1 cellular context compared by ENCODE assay signal in genomic region chr9:122912964-122913673, GRCh38.
TF ChIP-seq lines count a peak whose summit lies in the region.

TSS of gene ZBTB6 (minus strand) at chr9:122913323. CDS start at chr9:122912072, 1,251 bp downstream.

TF ChIP-seq in HepG2, 621 proteins besides CTCF, POLR2A, EP300 and RAD21 (continued from another document and continues in another):
- peak; percentile 51 for TF ChIP-seq ZNF18 (CRISPR knock-in tag; IDR thresholded peaks at IDR 0.05; ENCODE audit: insufficient replicate concordance)
- TF ChIP-seq ZNF446 (CRISPR knock-in tag; IDR thresholded peaks at IDR 0.05) = no peak
- TF ChIP-seq ZNF839 (CRISPR knock-in tag; IDR thresholded peaks at IDR 0.05; ENCODE audit: borderline replicate concordance) = 0 out of 2 replicates have a peak, but pooled peaks have one; percentile 66
- no peak for TF ChIP-seq ZNF260 (CRISPR knock-in tag; IDR thresholded peaks at IDR 0.05; ENCODE audit: borderline replicate concordance, low read depth)
- peak; percentile 63; the same call in 1 of the 2 replicates for TF ChIP-seq RNF219 (CRISPR knock-in tag; IDR thresholded peaks at IDR 0.05)
- no peak for TF ChIP-seq JARID2 (CRISPR knock-in tag; IDR thresholded peaks at IDR 0.05; ENCODE audit: insufficient replicate concordance)
- TF ChIP-seq MAFK (conservative IDR thresholded peaks at IDR 0.05 in 1 of 2, IDR thresholded peaks at IDR 0.05 in 1 of 2; ENCODE audit: low read length in 2 of 2) = no peak
- no peak for TF ChIP-seq ONECUT2 (CRISPR knock-in tag; IDR thresholded peaks at IDR 0.05)
- TF ChIP-seq ZNF547 (CRISPR knock-in tag; IDR thresholded peaks at IDR 0.05) = no peak; the same call in 1 of the 2 replicates
- no peak for TF ChIP-seq ZNF17 (CRISPR knock-in tag; IDR thresholded peaks at IDR 0.05)
- peak; percentile 79 for TF ChIP-seq ZGPAT (CRISPR knock-in tag; IDR thresholded peaks at IDR 0.05)
- TF ChIP-seq SP1 (IDR thresholded peaks at IDR 0.05) = no peak
- no peak for TF ChIP-seq SP1 (CRISPR knock-in tag; IDR thresholded peaks at IDR 0.05)
- TF ChIP-seq KDM4B (CRISPR knock-in tag; IDR thresholded peaks at IDR 0.05) = peak; percentile 31; the same call in 1 of the 2 replicates
- TF ChIP-seq ZBTB20 (CRISPR knock-in tag; IDR thresholded peaks at IDR 0.05; ENCODE audit: borderline replicate concordance, low read depth) = no peak
- no peak for TF ChIP-seq AKNA (CRISPR knock-in tag; IDR thresholded peaks at IDR 0.05; ENCODE audit: borderline replicate concordance)
- TF ChIP-seq ZFP82 (CRISPR knock-in tag; IDR thresholded peaks at IDR 0.05; ENCODE audit: borderline replicate concordance) = peak; percentile 50; the same call in 1 of the 2 replicates
- no peak for TF ChIP-seq IKZF4 (CRISPR knock-in tag; IDR thresholded peaks at IDR 0.05; ENCODE audit: borderline replicate concordance, low read depth, not compliant biosample characterization)
- 0 out of 2 replicates have a peak, but pooled peaks have one; percentile 8 for TF ChIP-seq ZNF441 (CRISPR knock-in tag; IDR thresholded peaks at IDR 0.05; ENCODE audit: borderline replicate concordance)
- TF ChIP-seq ZNF496 (CRISPR knock-in tag; IDR thresholded peaks at IDR 0.05; ENCODE audit: insufficient replicate concordance) = no peak
- TF ChIP-seq ZNF652 (CRISPR knock-in tag; IDR thresholded peaks at IDR 0.05; ENCODE audit: borderline replicate concordance, low read depth) = no peak
- TF ChIP-seq MXD1 (CRISPR knock-in tag; IDR thresholded peaks at IDR 0.05) = peak; percentile 20; the same call in 1 of the 2 replicates
- TF ChIP-seq TP53 (CRISPR knock-in tag; conservative IDR thresholded peaks at IDR 0.05) = no peak
- no peak for TF ChIP-seq THAP7 (CRISPR knock-in tag; IDR thresholded peaks at IDR 0.05)
- no peak for TF ChIP-seq GRHL1 (CRISPR knock-in tag; conservative IDR thresholded peaks at IDR 0.05)
- TF ChIP-seq SP4 (CRISPR knock-in tag; IDR thresholded peaks at IDR 0.05) = no peak
- no peak for TF ChIP-seq U2AF2 (IDR thresholded peaks at IDR 0.05; ENCODE audit: low read depth, low read length)
- no peak for TF ChIP-seq RFXANK (CRISPR knock-in tag; IDR thresholded peaks at IDR 0.05)
- TF ChIP-seq FOXC1 (CRISPR knock-in tag; IDR thresholded peaks at IDR 0.05; ENCODE audit: borderline replicate concordance) = 0 out of 2 replicates have a peak, but pooled peaks have one; percentile 35
- peak; percentile 31; the same call in 1 of the 2 replicates for TF ChIP-seq PPARG (CRISPR knock-in tag; conservative IDR thresholded peaks at IDR 0.05)
- TF ChIP-seq ZNF513 (CRISPR knock-in tag; conservative IDR thresholded peaks at IDR 0.05) = no peak
- no peak for TF ChIP-seq PHF5A (CRISPR knock-in tag; IDR thresholded peaks at IDR 0.05; ENCODE audit: low read depth, unreplicated experiment)
- no peak for TF ChIP-seq SMAD9 (CRISPR knock-in tag; IDR thresholded peaks at IDR 0.05)
- peak; percentile 32; the same call in 1 of the 2 replicates for TF ChIP-seq TFDP2 (CRISPR knock-in tag; IDR thresholded peaks at IDR 0.05)
- no peak for TF ChIP-seq RBAK (CRISPR knock-in tag; IDR thresholded peaks at IDR 0.05)
- TF ChIP-seq ZEB1 (IDR thresholded peaks at IDR 0.05; ENCODE audit: insufficient replicate concordance, low read depth) = peak; percentile 49
- no peak for TF ChIP-seq FOXO4 (CRISPR knock-in tag; conservative IDR thresholded peaks at IDR 0.05)
- no peak for TF ChIP-seq MED13 (CRISPR knock-in tag; IDR thresholded peaks at IDR 0.05)
- no peak; the same call in none of the 2 replicates for TF ChIP-seq GFI1 (CRISPR knock-in tag; IDR thresholded peaks at IDR 0.05; ENCODE audit: borderline replicate concordance)
- TF ChIP-seq ZFP37 (CRISPR knock-in tag; IDR thresholded peaks at IDR 0.05; ENCODE audit: borderline replicate concordance) = peak; percentile 70; the same call in 1 of the 2 replicates
- peak; percentile 94 for TF ChIP-seq ZNF335 (CRISPR knock-in tag; IDR thresholded peaks at IDR 0.05)
- peak; percentile 62 for TF ChIP-seq KLF6 (CRISPR knock-in tag; IDR thresholded peaks at IDR 0.05)
- no peak for TF ChIP-seq HHEX (CRISPR knock-in tag; IDR thresholded peaks at IDR 0.05)
- no peak for TF ChIP-seq IRF9 (CRISPR knock-in tag; IDR thresholded peaks at IDR 0.05; ENCODE audit: borderline replicate concordance)
- TF ChIP-seq ATF7 (IDR thresholded peaks at IDR 0.05) = no peak
- 0 out of 2 replicates have a peak, but pooled peaks have one; percentile 67 for TF ChIP-seq ATF7 (CRISPR knock-in tag; IDR thresholded peaks at IDR 0.05)
